8 cellular contexts compared by ENCODE assay signal in the genomic region with DNA sequence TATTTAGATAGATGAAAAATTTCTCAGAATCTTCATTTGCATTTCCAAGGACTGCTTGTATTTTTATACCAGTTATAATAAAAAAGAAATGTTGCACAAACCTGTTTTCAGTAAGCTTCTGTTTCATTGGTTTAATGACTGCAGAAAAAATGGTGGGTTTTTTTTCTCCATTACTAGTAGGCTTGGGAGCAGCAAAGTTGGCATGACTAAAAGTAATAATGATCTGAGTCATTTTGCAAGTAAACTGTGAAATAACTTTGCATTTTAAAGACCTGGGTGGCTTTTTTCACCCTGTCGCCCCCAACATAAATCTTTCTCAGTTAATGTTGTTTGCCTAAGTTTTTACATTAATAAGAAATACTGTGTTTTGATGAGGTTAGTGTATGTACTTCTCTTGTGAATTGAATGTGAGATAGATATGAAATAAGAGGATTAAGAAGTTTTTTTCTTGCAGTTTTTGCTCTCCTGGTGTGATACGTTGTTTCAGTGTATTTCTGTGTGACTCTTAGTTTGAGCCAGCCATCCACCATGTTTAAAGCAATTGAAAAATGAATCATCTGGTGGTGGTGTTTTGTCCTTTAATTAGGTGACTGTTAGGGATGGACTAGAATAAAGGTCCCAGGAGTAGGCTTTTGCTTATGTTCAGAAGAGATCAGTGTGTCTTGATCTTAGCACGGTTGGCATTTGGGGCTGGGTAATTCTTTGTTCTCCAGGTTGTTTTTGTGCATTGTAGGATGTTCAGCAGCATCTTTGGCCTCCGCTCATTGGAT. TPM values are rescaled to one million over a fixed set of nuclear protein-coding genes. Genes with fewer than 3 reads are reported as not detected.
DNase-seq lines count a peak whose midpoint lies in the region; ATAC-seq, FAIRE-seq and TF ChIP-seq lines count a peak whose summit lies in the region.

No MANE protein-coding gene starts in this region.

- H3K27ac ChIP-seq in ectodermal cell (ENCODE audit: insufficient read depth, low read depth, low read length, poor library complexity, severe bottlenecking) = no peak overlapping the region
- H3K27ac ChIP-seq in neural progenitor cell = no peak overlapping the region

- H3K4me3 ChIP-seq in ectodermal cell (ENCODE audit: insufficient read depth, low read depth, low read length) = peak overlapping the region; percentile 68
- H3K4me3 ChIP-seq in neural progenitor cell = peak overlapping the region; percentile 99

- peaks cover 14% of the 10 kb centered on the region for H3F3A ChIP-seq in neural progenitor cell (ENCODE audit: low read depth)

- no peak for FAIRE-seq in D721Med (lab: Jason Lieb, UNC)

- DNase-seq in stimulated activated CD4-positive, alpha-beta T cell treated with anti-CD3 and anti-CD28 coated beads, Interleukin-15, amount 100 ng/mL, for 24 hours = peak; percentile 6
- DNase-seq in stimulated activated CD4-positive, alpha-beta T cell treated with anti-CD3 and anti-CD28 coated beads, Interleukin-4, amount 100 ng/mL, for 4 hours = no peak
- DNase-seq in NCI-H1694 (lab: John Stamatoyannopoulos, UW) = peak; percentile 6
- DNase-seq in neural progenitor cell (ENCODE audit: low spot score) = peak; percentile 13
- no peak for DNase-seq in D721Med (ENCODE audit: insufficient read length, low spot score)
- no peak for DNase-seq in AML-193 (lab: John Stamatoyannopoulos, UW)

- 53 to 61% methylated on average over 3 to 4 of the region's 4 CpGs for WGBS in ectodermal cell, 2 experiments

- peaks cover 30% of the 10 kb centered on the region for H4K20me1 ChIP-seq in neural progenitor cell (ENCODE audit: low read depth)

- H3K4me3 Mint-ChIP-seq in neural progenitor cell = peak overlapping the region; percentile 99

- no peak for ATAC-seq in HG02623 (IDR thresholded peaks at IDR 0.05; ENCODE audit: unreplicated experiment)

- no peak for TF ChIP-seq CTCF in neural progenitor cell (IDR thresholded peaks at IDR 0.05)
- TF ChIP-seq CTCF in D721Med (IDR thresholded peaks at IDR 0.05; ENCODE audit: insufficient read depth, missing control alignments) = no peak

- H3K4me1 Mint-ChIP-seq in neural progenitor cell = peaks cover 27% of the 10 kb centered on the region

- H3K27me3 ChIP-seq in ectodermal cell (ENCODE audit: control insufficient read depth, insufficient read depth, low read length, poor library complexity, severe bottlenecking) = no peaks in the 10 kb centered on the region
- H3K27me3 ChIP-seq in neural progenitor cell = no peaks in the 10 kb centered on the region

- H3K9ac ChIP-seq in neural progenitor cell = peak overlapping the region; percentile 86

- H3K27me3 Mint-ChIP-seq in neural progenitor cell (ENCODE audit: insufficient read depth, low read depth) = peaks cover 4% of the 10 kb centered on the region

- no peak overlapping the region for H2AFZ ChIP-seq in neural progenitor cell (replicated peaks)

- H3K9me3 ChIP-seq in ectodermal cell (ENCODE audit: control insufficient read depth, low read length) (no peaks in the 10 kb centered on the region), neural progenitor cell (ENCODE audit: low read depth) (no peaks in the 10 kb centered on the region)

- H3K4me1 ChIP-seq in ectodermal cell (ENCODE audit: control insufficient read depth, insufficient read depth, low read length) = peaks cover 3% of the 10 kb centered on the region
- peaks cover 35% of the 10 kb centered on the region for H3K4me1 ChIP-seq in neural progenitor cell

- H3K36me3 ChIP-seq in ectodermal cell (ENCODE audit: control insufficient read depth, insufficient read depth, low read length) (no peaks in the 10 kb centered on the region), neural progenitor cell (no peaks in the 10 kb centered on the region)

- peaks cover 13% of the 10 kb centered on the region for H3K9me3 Mint-ChIP-seq in neural progenitor cell

- H3K79me2 ChIP-seq in neural progenitor cell (ENCODE audit: low read depth) = peaks cover 67% of the 10 kb centered on the region

- no peak overlapping the region for H3K27ac Mint-ChIP-seq in neural progenitor cell

- peaks cover 12% of the 10 kb centered on the region for H3K36me3 Mint-ChIP-seq in neural progenitor cell

- H3K4me2 ChIP-seq in neural progenitor cell = peak overlapping the region; percentile 91

RNA-seq across cellular contexts. Expression of gene GNAI1, which starts 1.8 kb away (rescaled TPM):
- polyA plus RNA-seq in ectodermal cell (2013, experiment 1 of 4) = 41.6 TPM
- polyA plus RNA-seq in ectodermal cell (2013, experiment 2 of 4) = 40.0 TPM
- polyA plus RNA-seq in ectodermal cell (2013, experiment 3 of 4) = 36.4 TPM
- 37.7 TPM for polyA plus RNA-seq in ectodermal cell (2013, experiment 4 of 4)
- total RNA-seq in neural progenitor cell (ENCODE audit: low replicate concordance) = 56.9 and 91.3 TPM in 2 replicates

Comparison
In these comparisons a context has a peak if more than half of its experiments do, and no peak if none do; other contexts are left out.
1. DNase-seq: peak in stimulated activated CD4-positive, alpha-beta T cell treated with anti-CD3 and anti-CD28 coated beads, Interleukin-15, amount 100 ng/mL, for 24 hours (single experiment), NCI-H1694 (single experiment) and neural progenitor cell (single experiment); none in stimulated activated CD4-positive, alpha-beta T cell treated with anti-CD3 and anti-CD28 coated beads, Interleukin-4, amount 100 ng/mL, for 4 hours (0 of 2), D721Med (single experiment) and AML-193 (0 of 2).